ENCODE assay signal across 1 cellular context in genomic region chr6:10111975-10112374, GRCh38.
TF ChIP-seq lines count a peak whose summit lies in the region.

No MANE protein-coding gene starts in this region.

TF ChIP-seq in K562, 482 proteins besides CTCF, POLR2A, EP300 and RAD21 (continued from another document):
- TF ChIP-seq TRIM28 (IDR thresholded peaks at IDR 0.05) (no peak), NRF1 (conservative IDR thresholded peaks at IDR 0.05 in 1 of 2, IDR thresholded peaks at IDR 0.05 in 1 of 2) (no peak), ZNF3 (CRISPR knock-in tag; IDR thresholded peaks at IDR 0.05) (no peak), ASH1L (IDR thresholded peaks at IDR 0.05; ENCODE audit: borderline replicate concordance, low read depth, partially characterized antibody) (no peak), CREB5 (CRISPR knock-in tag; IDR thresholded peaks at IDR 0.05) (no peak), SIN3A (IDR thresholded peaks at IDR 0.05; ENCODE audit: borderline replicate concordance in 2 of 2, control insufficient read depth in 1 of 2, low read depth in 2 of 2, low read length in 2 of 2) (no peak), COPS2 (conservative IDR thresholded peaks at IDR 0.05) (no peak), KDM1A (IDR thresholded peaks at IDR 0.05) (no peak), MYNN (IDR thresholded peaks at IDR 0.05) (no peak), MYNN (CRISPR knock-in tag; IDR thresholded peaks at IDR 0.05) (no peak), KAT8 (IDR thresholded peaks at IDR 0.05; ENCODE audit: low read depth) (no peak), BHLHE40 (IDR thresholded peaks at IDR 0.05; ENCODE audit: low read length) (peak; percentile 73), SIRT6 (IDR thresholded peaks at IDR 0.05; ENCODE audit: low read depth, low read length) (no peak), HDAC8 (tag; IDR thresholded peaks at IDR 0.05) (no peak), ELF4 (CRISPR knock-in tag; IDR thresholded peaks at IDR 0.05) (no peak), FOSL1 (tag; conservative IDR thresholded peaks at IDR 0.05) (0 out of 2 replicates have a peak, but pooled peaks have one; percentile 18), PCBP2 (IDR thresholded peaks at IDR 0.05; ENCODE audit: low read depth, low read length, poor library complexity, severe bottlenecking) (no peak), POLR3A (IDR thresholded peaks at IDR 0.05; ENCODE audit: borderline replicate concordance, extremely low read depth, insufficient read depth, insufficient read length) (no peak)
- TF ChIP-seq, protein P1, sequence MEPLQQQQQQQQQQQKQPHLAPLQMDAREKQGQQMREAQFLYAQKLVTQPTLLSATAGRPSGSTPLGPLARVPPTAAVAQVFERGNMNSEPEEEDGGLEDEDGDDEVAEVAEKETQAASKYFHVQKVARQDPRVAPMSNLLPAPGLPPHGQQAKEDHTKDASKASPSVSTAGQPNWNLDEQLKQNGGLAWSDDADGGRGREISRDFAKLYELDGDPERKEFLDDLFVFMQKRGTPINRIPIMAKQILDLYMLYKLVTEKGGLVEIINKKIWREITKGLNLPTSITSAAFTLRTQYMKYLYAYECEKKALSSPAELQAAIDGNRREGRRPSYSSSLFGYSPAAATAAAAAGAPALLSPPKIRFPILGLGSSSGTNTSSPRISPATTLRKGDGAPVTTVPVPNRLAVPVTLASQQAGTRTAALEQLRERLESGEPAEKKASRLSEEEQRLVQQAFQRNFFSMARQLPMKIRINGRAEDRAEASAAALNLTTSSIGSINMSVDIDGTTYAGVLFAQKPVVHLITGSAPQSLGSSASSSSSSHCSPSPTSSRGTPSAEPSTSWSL (CRISPR knock-in tag; IDR thresholded peaks at IDR 0.05; ENCODE audit: borderline replicate concordance) = no peak
- TF ChIP-seq, protein P2, sequence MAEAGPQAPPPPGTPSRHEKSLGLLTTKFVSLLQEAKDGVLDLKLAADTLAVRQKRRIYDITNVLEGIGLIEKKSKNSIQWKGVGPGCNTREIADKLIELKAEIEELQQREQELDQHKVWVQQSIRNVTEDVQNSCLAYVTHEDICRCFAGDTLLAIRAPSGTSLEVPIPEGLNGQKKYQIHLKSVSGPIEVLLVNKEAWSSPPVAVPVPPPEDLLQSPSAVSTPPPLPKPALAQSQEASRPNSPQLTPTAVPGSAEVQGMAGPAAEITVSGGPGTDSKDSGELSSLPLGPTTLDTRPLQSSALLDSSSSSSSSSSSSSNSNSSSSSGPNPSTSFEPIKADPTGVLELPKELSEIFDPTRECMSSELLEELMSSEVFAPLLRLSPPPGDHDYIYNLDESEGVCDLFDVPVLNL (CRISPR knock-in tag; IDR thresholded peaks at IDR 0.05; ENCODE audit: low read depth) = no peak
- TF ChIP-seq, protein P3, sequence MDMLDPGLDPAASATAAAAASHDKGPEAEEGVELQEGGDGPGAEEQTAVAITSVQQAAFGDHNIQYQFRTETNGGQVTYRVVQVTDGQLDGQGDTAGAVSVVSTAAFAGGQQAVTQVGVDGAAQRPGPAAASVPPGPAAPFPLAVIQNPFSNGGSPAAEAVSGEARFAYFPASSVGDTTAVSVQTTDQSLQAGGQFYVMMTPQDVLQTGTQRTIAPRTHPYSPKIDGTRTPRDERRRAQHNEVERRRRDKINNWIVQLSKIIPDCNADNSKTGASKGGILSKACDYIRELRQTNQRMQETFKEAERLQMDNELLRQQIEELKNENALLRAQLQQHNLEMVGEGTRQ (CRISPR knock-in tag; IDR thresholded peaks at IDR 0.05) = peak; percentile 28
